8 cellular contexts compared by ENCODE assay signal in genomic region chr3:189324538-189325138, GRCh38.
DNase-seq lines count a peak whose midpoint lies in the region; ATAC-seq, FAIRE-seq and TF ChIP-seq lines count a peak whose summit lies in the region.

No MANE protein-coding gene starts in this region.

- FAIRE-seq in D721Med (lab: Jason Lieb, UNC): no peak

- H3K36me3 ChIP-seq in brain microvascular endothelial cell (replicated peaks): no peaks in the 10 kb centered on the region

- no peak overlapping the region for H3K27ac ChIP-seq in brain microvascular endothelial cell

- DNase-seq in NCI-H1092 treated with DMSO at 0.1 percent for 48 hours (lab: John Stamatoyannopoulos, UW) (peak; percentile 74), T-helper 22 cell (ENCODE audit: low read depth) (peak; percentile 78), brain microvascular endothelial cell (peak; percentile 59), pons (ENCODE audit: low spot score) (peak; percentile 7), DMS114 treated with DMSO at 0.1 percent for 48 hours (lab: John Stamatoyannopoulos, UW; ENCODE audit: unreplicated experiment) (no peak), D721Med (ENCODE audit: insufficient read length, low spot score) (no peak)

- H3K4me3 ChIP-seq in brain microvascular endothelial cell (ENCODE audit: low read depth, low read length): no peak overlapping the region

- in situ Hi-C loops in brain microvascular endothelial cell (cut with HindIII; ENCODE audit: low pct_ligation_motif_present, low sequenced_read_pairs): no loop called here

- TF ChIP-seq CTCF in brain microvascular endothelial cell (IDR thresholded peaks at IDR 0.05; ENCODE audit: low read depth, low read length, missing control alignments) (no peak), D721Med (IDR thresholded peaks at IDR 0.05; ENCODE audit: insufficient read depth, missing control alignments) (no peak)

- H3K27me3 ChIP-seq in brain microvascular endothelial cell (replicated peaks): no peaks in the 10 kb centered on the region

- peak; percentile 100 for ATAC-seq in GM18502 (IDR thresholded peaks at IDR 0.05; ENCODE audit: poor library complexity, unreplicated experiment)
- ATAC-seq in HG02763 (IDR thresholded peaks at IDR 0.05; ENCODE audit: unreplicated experiment): peak; percentile 100

Comparison
In these comparisons a context has a peak if more than half of its experiments do, and no peak if none do; other contexts are left out.
1. DNase-seq: peak in NCI-H1092 treated with DMSO at 0.1 percent for 48 hours (single experiment), T-helper 22 cell (single experiment), brain microvascular endothelial cell (single experiment) and pons (single experiment); none in DMS114 treated with DMSO at 0.1 percent for 48 hours (single experiment) and D721Med (single experiment).